In the genomic region with DNA sequence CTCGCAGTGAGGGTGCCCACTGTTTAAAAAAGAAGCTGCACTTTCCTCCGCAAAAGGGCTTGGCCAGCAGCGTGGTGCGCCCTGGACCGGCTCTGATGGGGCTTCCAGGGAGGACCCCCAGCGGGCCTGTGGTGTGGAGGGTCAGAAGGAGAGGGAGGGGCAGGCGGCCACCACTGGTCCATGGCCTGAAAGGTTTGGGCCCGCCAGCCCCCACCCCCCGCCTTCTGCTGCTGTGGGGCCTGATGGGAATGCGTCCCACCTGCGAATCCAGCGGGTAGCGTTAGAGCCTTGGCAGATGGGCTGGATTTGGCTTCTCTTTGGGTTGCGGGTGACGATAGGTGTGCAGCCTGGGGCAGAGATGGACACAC, we compare ENCODE assay signal across 18 cellular contexts. TPM values are rescaled to one million over a fixed set of nuclear protein-coding genes. Genes with fewer than 3 reads are reported as not detected.
DNase-seq lines count a peak whose midpoint lies in the region; ATAC-seq, FAIRE-seq and TF ChIP-seq lines count a peak whose summit lies in the region.
"Had no signal": no experiment of that assay in that cellular context is flagged by ENCODE, and none has a peak within 500 bp of the region (broad histone marks: within the 10 kb centered on the region; RNA-seq: fewer than 3 reads in every experiment).

No MANE protein-coding gene starts in this region.

- no peak overlapping the region for H3K4me3 Mint-ChIP-seq in activated naive CD8-positive, alpha-beta T cell treated with anti-CD3 and anti-CD28 coated beads, Interleukin-2, amount 10 ng/mL, durations not matched to agents 7 days and 5 days
- no peak overlapping the region for H3K4me3 Mint-ChIP-seq in activated naive CD8-positive, alpha-beta T cell treated with anti-CD3 and anti-CD28 coated beads, Interleukin-2, amount 50 U/mL, for 24 hours
- H3K4me3 Mint-ChIP-seq in activated T-cell treated with anti-CD3 and anti-CD28 coated beads, Interleukin-2, amount 50 U/mL, for 72 hours, result no peak overlapping the region
- H3K4me3 Mint-ChIP-seq: B cell; CD4-positive, alpha-beta memory T cell had no signal

- intact Hi-C loops in posterior vena cava (cut with DNase I), result no loop called here

- H3K9me3 Mint-ChIP-seq in activated naive CD8-positive, alpha-beta T cell treated with anti-CD3 and anti-CD28 coated beads, Interleukin-2, amount 10 ng/mL, durations not matched to agents 7 days and 5 days, result no peaks in the 10 kb centered on the region
- H3K9me3 Mint-ChIP-seq in activated naive CD8-positive, alpha-beta T cell treated with anti-CD3 and anti-CD28 coated beads, Interleukin-2, amount 50 U/mL, for 24 hours, result no peaks in the 10 kb centered on the region
- no peaks in the 10 kb centered on the region for H3K9me3 Mint-ChIP-seq in activated T-cell treated with anti-CD3 and anti-CD28 coated beads, Interleukin-2, amount 50 U/mL, for 72 hours
- H3K9me3 Mint-ChIP-seq: CD4-positive, alpha-beta memory T cell had no signal

- no peaks in the 10 kb centered on the region for H3K36me3 ChIP-seq in RWPE2 (ENCODE audit: low read depth)

- H3K4me3 ChIP-seq in RWPE2 (ENCODE audit: severe bottlenecking), result no peak overlapping the region
- H3K4me3 ChIP-seq: GM23248 had no signal

- H3K9me3 ChIP-seq in RWPE2 (ENCODE audit: severe bottlenecking), result no peaks in the 10 kb centered on the region

- no peak for TF ChIP-seq CTCF in RWPE2 (IDR thresholded peaks at IDR 0.05; ENCODE audit: poor library complexity, severe bottlenecking)

- FAIRE-seq in HTR-8/SVneo (lab: Jason Lieb, UNC), result no peak
- FAIRE-seq: A204.1, G401.6, GM12891, H54 had no signal

- peak; percentile 17 for DNase-seq in activated naive CD8-positive, alpha-beta T cell treated with anti-CD3 and anti-CD28 coated beads, Interleukin-2, amount 10 ng/mL, durations not matched to agents 7 days and 5 days
- DNase-seq in activated naive CD8-positive, alpha-beta T cell treated with anti-CD3 and anti-CD28 coated beads, Interleukin-2, amount 50 U/mL, for 24 hours, result no peak
- DNase-seq in RWPE2 (ENCODE audit: low spot score) (peak; percentile 60), posterior vena cava (ENCODE audit: low spot score) (peak; percentile 55), HTR-8/SVneo (ENCODE audit: insufficient read length, low spot score) (no peak)
- no peak for DNase-seq in activated T-cell treated with anti-CD3 and anti-CD28 coated beads, Interleukin-2, amount 50 U/mL, for 72 hours
- DNase-seq: C1 segment of cervical spinal cord; CD4-positive, alpha-beta memory T cell; DMS153; DMS79 treated with DMSO at 0.1 percent for 48 hours; EL; GM23248 had no signal

- POLR2A ChIA-PET in activated naive CD8-positive, alpha-beta T cell treated with anti-CD3 and anti-CD28 coated beads, Interleukin-2, amount 10 ng/mL, durations not matched to agents 7 days and 5 days (lab: Charles Lee), result no interaction called here

- no peak for ATAC-seq in activated naive CD8-positive, alpha-beta T cell treated with anti-CD3 and anti-CD28 coated beads, Interleukin-2, amount 10 ng/mL, durations not matched to agents 7 days and 5 days (ENCODE audit: low read depth)
- no peak for ATAC-seq in activated naive CD8-positive, alpha-beta T cell treated with anti-CD3 and anti-CD28 coated beads, Interleukin-2, amount 50 U/mL, for 24 hours
- ATAC-seq in RWPE2 (ENCODE audit: low read depth) (no peak), HG03097 (IDR thresholded peaks at IDR 0.05; ENCODE audit: low FRiP score, unreplicated experiment) (no peak)
- no peak for ATAC-seq in activated T-cell treated with anti-CD3 and anti-CD28 coated beads, Interleukin-2, amount 50 U/mL, for 72 hours (replicated peaks in 1 of 2)

- H3K4me1 Mint-ChIP-seq in activated naive CD8-positive, alpha-beta T cell treated with anti-CD3 and anti-CD28 coated beads, Interleukin-2, amount 10 ng/mL, durations not matched to agents 7 days and 5 days, result no peaks in the 10 kb centered on the region
- no peaks in the 10 kb centered on the region for H3K4me1 Mint-ChIP-seq in activated naive CD8-positive, alpha-beta T cell treated with anti-CD3 and anti-CD28 coated beads, Interleukin-2, amount 50 U/mL, for 24 hours
- H3K4me1 Mint-ChIP-seq in activated T-cell treated with anti-CD3 and anti-CD28 coated beads, Interleukin-2, amount 50 U/mL, for 72 hours (ENCODE audit: low read depth), result no peaks in the 10 kb centered on the region
- H3K4me1 Mint-ChIP-seq: B cell; CD4-positive, alpha-beta memory T cell had no signal

- H3K27me3 Mint-ChIP-seq in activated naive CD8-positive, alpha-beta T cell treated with anti-CD3 and anti-CD28 coated beads, Interleukin-2, amount 10 ng/mL, durations not matched to agents 7 days and 5 days, result peaks cover 2% of the 10 kb centered on the region
- H3K27me3 Mint-ChIP-seq in activated naive CD8-positive, alpha-beta T cell treated with anti-CD3 and anti-CD28 coated beads, Interleukin-2, amount 50 U/mL, for 24 hours, result peaks cover 7% of the 10 kb centered on the region
- peaks cover 7% of the 10 kb centered on the region for H3K27me3 Mint-ChIP-seq in activated T-cell treated with anti-CD3 and anti-CD28 coated beads, Interleukin-2, amount 50 U/mL, for 72 hours (ENCODE audit: low read depth)

- no peak overlapping the region for H3K27ac Mint-ChIP-seq in activated naive CD8-positive, alpha-beta T cell treated with anti-CD3 and anti-CD28 coated beads, Interleukin-2, amount 10 ng/mL, durations not matched to agents 7 days and 5 days
- no peak overlapping the region for H3K27ac Mint-ChIP-seq in activated naive CD8-positive, alpha-beta T cell treated with anti-CD3 and anti-CD28 coated beads, Interleukin-2, amount 50 U/mL, for 24 hours
- H3K27ac Mint-ChIP-seq in activated T-cell treated with anti-CD3 and anti-CD28 coated beads, Interleukin-2, amount 50 U/mL, for 72 hours, result no peak overlapping the region
- H3K27ac Mint-ChIP-seq: B cell had no signal

- H3K36me3 Mint-ChIP-seq in activated naive CD8-positive, alpha-beta T cell treated with anti-CD3 and anti-CD28 coated beads, Interleukin-2, amount 10 ng/mL, durations not matched to agents 7 days and 5 days, result no peaks in the 10 kb centered on the region
- H3K36me3 Mint-ChIP-seq in activated naive CD8-positive, alpha-beta T cell treated with anti-CD3 and anti-CD28 coated beads, Interleukin-2, amount 50 U/mL, for 24 hours (ENCODE audit: low read depth), result no peaks in the 10 kb centered on the region
- no peaks in the 10 kb centered on the region for H3K36me3 Mint-ChIP-seq in activated T-cell treated with anti-CD3 and anti-CD28 coated beads, Interleukin-2, amount 50 U/mL, for 72 hours (ENCODE audit: insufficient read depth in 2 of 2)
- H3K36me3 Mint-ChIP-seq: CD4-positive, alpha-beta memory T cell had no signal

- H3K27me3 ChIP-seq in RWPE2 (ENCODE audit: insufficient read depth, poor library complexity, severe bottlenecking), result no peaks in the 10 kb centered on the region

- H3K27ac ChIP-seq in RWPE2 (ENCODE audit: poor library complexity, severe bottlenecking), result no peak overlapping the region
- H3K27ac ChIP-seq: GM23248 had no signal

- H3K4me1 ChIP-seq in RWPE2 (ENCODE audit: insufficient read depth, poor library complexity, severe bottlenecking), result no peaks in the 10 kb centered on the region

RNA-seq across cellular contexts. Expression of a gene that starts 34.7 kb away (rescaled TPM):
- total RNA-seq in activated naive CD8-positive, alpha-beta T cell treated with anti-CD3 and anti-CD28 coated beads, Interleukin-2, amount 10 ng/mL, durations not matched to agents 7 days and 5 days, result 1 to 10 TPM; 1.4 to 1.6 TPM
- 10 to 100 TPM; 20.2 to 22.9 TPM for total RNA-seq in posterior vena cava
- 1 to 10 TPM; 1.2 TPM for total RNA-seq in activated T-cell treated with anti-CD3 and anti-CD28 coated beads, Interleukin-2, amount 50 U/mL, for 72 hours
- total RNA-seq: GM23248 had no signal

Comparison
In these comparisons a context has a peak if more than half of its experiments do, and no peak if none do; other contexts are left out.
1. DNase-seq: peak in activated naive CD8-positive, alpha-beta T cell treated with anti-CD3 and anti-CD28 coated beads, Interleukin-2, amount 10 ng/mL, durations not matched to agents 7 days and 5 days (single experiment), RWPE2 (single experiment) and posterior vena cava (single experiment); none in activated naive CD8-positive, alpha-beta T cell treated with anti-CD3 and anti-CD28 coated beads, Interleukin-2, amount 50 U/mL, for 24 hours (single experiment), activated T-cell treated with anti-CD3 and anti-CD28 coated beads, Interleukin-2, amount 50 U/mL, for 72 hours (0 of 2) and HTR-8/SVneo (single experiment).
2. RNA of a gene that starts 34.7 kb away (total RNA-seq): 20.2 to 22.9 TPM in posterior vena cava; 1.4 to 1.6 TPM in activated naive CD8-positive, alpha-beta T cell treated with anti-CD3 and anti-CD28 coated beads, Interleukin-2, amount 10 ng/mL, durations not matched to agents 7 days and 5 days and 1.2 TPM in activated T-cell treated with anti-CD3 and anti-CD28 coated beads, Interleukin-2, amount 50 U/mL, for 72 hours; every median in the first group is over 4 times any median in the second.